In genomic region chr17:2592974-2593845, GRCh38 we compare ENCODE assay signal across 1 cellular context.
TF ChIP-seq lines count a peak whose summit lies in the region.

Gene PAFAH1B1 (plus strand): TSS chr17:2593654. CDS start chr17:2638289, 44,635 bp downstream.

TF ChIP-seq in HepG2, 621 proteins besides CTCF, POLR2A, EP300 and RAD21 (continued from another document and continues in another):
- TF ChIP-seq ZBTB4 (CRISPR knock-in tag; IDR thresholded peaks at IDR 0.05; ENCODE audit: borderline replicate concordance) (no peak), GLMP (CRISPR knock-in tag; IDR thresholded peaks at IDR 0.05; ENCODE audit: borderline replicate concordance) (no peak), ETV5 (CRISPR knock-in tag; IDR thresholded peaks at IDR 0.05; ENCODE audit: borderline replicate concordance) (no peak; the same call in 1 of the 2 replicates), PRDM4 (CRISPR knock-in tag; IDR thresholded peaks at IDR 0.05; ENCODE audit: borderline replicate concordance) (no peak), ZKSCAN5 (CRISPR knock-in tag; IDR thresholded peaks at IDR 0.05) (no peak), FOXO1 (CRISPR knock-in tag; IDR thresholded peaks at IDR 0.05) (no peak), SRSF1 (optimal IDR thresholded peaks at IDR 0.05; ENCODE audit: low read depth, low read length) (no peak), AHR (CRISPR knock-in tag; IDR thresholded peaks at IDR 0.05) (0 out of 2 replicates have a peak, but pooled peaks have one; percentile 43), ZNF839 (CRISPR knock-in tag; IDR thresholded peaks at IDR 0.05; ENCODE audit: borderline replicate concordance) (no peak), GATAD1 (CRISPR knock-in tag; IDR thresholded peaks at IDR 0.05) (no peak), TRAFD1 (CRISPR knock-in tag; IDR thresholded peaks at IDR 0.05; ENCODE audit: borderline replicate concordance) (no peak), ZNF275 (CRISPR knock-in tag; IDR thresholded peaks at IDR 0.05; ENCODE audit: borderline replicate concordance) (no peak), ZNF367 (CRISPR knock-in tag; IDR thresholded peaks at IDR 0.05; ENCODE audit: borderline replicate concordance) (no peak; the same call in 1 of the 2 replicates), PBX2 (CRISPR knock-in tag; IDR thresholded peaks at IDR 0.05) (no peak), ZBTB2 (CRISPR knock-in tag; IDR thresholded peaks at IDR 0.05; ENCODE audit: low read depth) (peak; percentile 66), E2F2 (CRISPR knock-in tag; IDR thresholded peaks at IDR 0.05; ENCODE audit: borderline replicate concordance) (peak; percentile 71; the same call in 1 of the 2 replicates), XBP1 (CRISPR knock-in tag; IDR thresholded peaks at IDR 0.05) (no peak), RELA (CRISPR knock-in tag; IDR thresholded peaks at IDR 0.05) (no peak), ZNF883 (CRISPR knock-in tag; IDR thresholded peaks at IDR 0.05; ENCODE audit: not compliant biosample characterization) (no peak), MBNL3 (CRISPR knock-in tag; conservative IDR thresholded peaks at IDR 0.05) (no peak), KDM3A (CRISPR knock-in tag; IDR thresholded peaks at IDR 0.05; ENCODE audit: low read depth) (no peak), IKZF4 (CRISPR knock-in tag; IDR thresholded peaks at IDR 0.05; ENCODE audit: borderline replicate concordance, low read depth, not compliant biosample characterization) (peak; percentile 31), HIC2 (CRISPR knock-in tag; IDR thresholded peaks at IDR 0.05; ENCODE audit: low read depth) (peak; percentile 89; the same call in 1 of the 2 replicates), GPBP1L1 (CRISPR knock-in tag; IDR thresholded peaks at IDR 0.05) (no peak), JUNB (CRISPR knock-in tag; IDR thresholded peaks at IDR 0.05; ENCODE audit: borderline replicate concordance) (no peak), TAF1 (CRISPR knock-in tag; IDR thresholded peaks at IDR 0.05) (peak; percentile 49; the same call in 1 of the 2 replicates), DDIT3 (CRISPR knock-in tag; IDR thresholded peaks at IDR 0.05) (no peak), ZNF687 (CRISPR knock-in tag; IDR thresholded peaks at IDR 0.05) (peak; percentile 93), ZNF879 (CRISPR knock-in tag; IDR thresholded peaks at IDR 0.05) (no peak), U2AF2 (IDR thresholded peaks at IDR 0.05; ENCODE audit: low read depth, low read length) (no peak), HDAC2 (CRISPR knock-in tag; IDR thresholded peaks at IDR 0.05) (no peak), SMAD1 (CRISPR knock-in tag; IDR thresholded peaks at IDR 0.05; ENCODE audit: borderline replicate concordance, low read depth) (no peak), ZNF329 (CRISPR knock-in tag; IDR thresholded peaks at IDR 0.05; ENCODE audit: low read depth) (peak; percentile 78; the same call in 1 of the 2 replicates), ZNF768 (CRISPR knock-in tag; IDR thresholded peaks at IDR 0.05) (peak; percentile 42; the same call in 1 of the 2 replicates), RFXANK (CRISPR knock-in tag; IDR thresholded peaks at IDR 0.05) (no peak)
